In genomic region chr21:25456672-25457071, GRCh38 we compare ENCODE assay signal across 8 cellular contexts.
DNase-seq lines count a peak whose midpoint lies in the region; ATAC-seq and TF ChIP-seq lines count a peak whose summit lies in the region.

No MANE protein-coding gene starts in this region.

- H3K23ac ChIP-seq in H9 (ENCODE audit: insufficient read length, low read depth, low read length), result no peak overlapping the region

- TF ChIP-seq POLR2A in suprapubic skin (IDR thresholded peaks at IDR 0.05), result no peak

- no peak overlapping the region for H4K8ac ChIP-seq in H9 (replicated peaks; ENCODE audit: insufficient read length, low read depth, low read length)

- no peak overlapping the region for H2AFZ ChIP-seq in H9 (ENCODE audit: low read length)

- H3K79me2 ChIP-seq in H9 (ENCODE audit: insufficient read depth, low read length), result no peaks in the 10 kb centered on the region

- peaks cover 42% of the 10 kb centered on the region for H3K4me1 Mint-ChIP-seq in activated T-helper 17 cell treated with anti-CD3 and anti-CD28 coated beads, Interleukin-2, amount 50 U/mL, for 72 hours
- no peaks in the 10 kb centered on the region for H3K4me1 Mint-ChIP-seq in H9

- H3K36me3 Mint-ChIP-seq in activated T-helper 17 cell treated with anti-CD3 and anti-CD28 coated beads, Interleukin-2, amount 50 U/mL, for 72 hours (ENCODE audit: low read depth), result peaks cover 11% of the 10 kb centered on the region
- no peaks in the 10 kb centered on the region; a peak in 1 of 7 replicates for H3K36me3 Mint-ChIP-seq in H9 (ENCODE audit: insufficient read depth in 1 of 3, low read depth in 3 of 3)

- peak overlapping the region; percentile 84 for H3K27ac Mint-ChIP-seq in activated T-helper 17 cell treated with anti-CD3 and anti-CD28 coated beads, Interleukin-2, amount 50 U/mL, for 72 hours
- H3K27ac Mint-ChIP-seq in H9, result no peak overlapping the region

- H3K4me3 Mint-ChIP-seq in activated T-helper 17 cell treated with anti-CD3 and anti-CD28 coated beads, Interleukin-2, amount 50 U/mL, for 72 hours, result peak overlapping the region; percentile 52
- no peak overlapping the region for H3K4me3 Mint-ChIP-seq in H9

- H3K4me1 ChIP-seq in H9 (ENCODE audit: insufficient read depth, low read length) (no peaks in the 10 kb centered on the region), suprapubic skin (peaks cover 8% of the 10 kb centered on the region)

- H3K27me3 ChIP-seq in H9 (ENCODE audit: insufficient read depth, low read length) (no peaks in the 10 kb centered on the region), suprapubic skin (no peaks in the 10 kb centered on the region)

- H4K91ac ChIP-seq in H9 (ENCODE audit: insufficient read length, low read depth, low read length), result no peak overlapping the region

- H3K4me3 ChIP-seq in suprapubic skin, result no peak overlapping the region

- no peak for TF ChIP-seq CTCF in H9 (conservative IDR thresholded peaks at IDR 0.05)
- no peak for TF ChIP-seq CTCF in suprapubic skin (IDR thresholded peaks at IDR 0.05)

- H3T11ph ChIP-seq in H9 (ENCODE audit: low read length), result no peak overlapping the region

- H2BK5ac ChIP-seq in H9 (ENCODE audit: insufficient read length, low read length), result no peak overlapping the region

- no peaks in the 10 kb centered on the region for H3K9me3 Mint-ChIP-seq in activated T-helper 17 cell treated with anti-CD3 and anti-CD28 coated beads, Interleukin-2, amount 50 U/mL, for 72 hours
- H3K9me3 Mint-ChIP-seq in H9, result peaks cover under 1 to 4% of the 10 kb centered on the region in 2 experiments; a peak in 2 of 5 replicates

- no peak overlapping the region for H3K14ac ChIP-seq in H9 (ENCODE audit: insufficient read depth, low read length)

- H3K56ac ChIP-seq in H9 (ENCODE audit: insufficient read length, low read depth, low read length), result no peak overlapping the region

- H3K27ac ChIP-seq in H9 (ENCODE audit: insufficient read length, low read depth, low read length) (no peak overlapping the region), suprapubic skin (no peak overlapping the region)

- no peak overlapping the region for H3K18ac ChIP-seq in H9 (ENCODE audit: insufficient read length, low read depth, low read length)

- no peak overlapping the region for H2BK120ac ChIP-seq in H9 (ENCODE audit: low read depth, low read length, poor library complexity, severe bottlenecking)

- WGBS in H9 (ENCODE audit: extremely low coverage, insufficient read length, low lambda C conversion rate), result no CpG with 5 or more reads among the region's 3 CpGs
- 68% methylated on average over 3 of the region's 3 CpGs for WGBS in suprapubic skin

- H3K4ac ChIP-seq in H9 (ENCODE audit: low read depth, low read length), result no peak overlapping the region

- H3K9me3 ChIP-seq in H9 (ENCODE audit: control insufficient read depth, low read depth, low read length) (no peaks in the 10 kb centered on the region), suprapubic skin (no peaks in the 10 kb centered on the region)

- no peaks in the 10 kb centered on the region for H3K27me3 Mint-ChIP-seq in activated T-helper 17 cell treated with anti-CD3 and anti-CD28 coated beads, Interleukin-2, amount 50 U/mL, for 72 hours
- no peaks in the 10 kb centered on the region; the same call in 1 of the 2 replicates for H3K27me3 Mint-ChIP-seq in H9 (ENCODE audit: low read depth)

- no peak overlapping the region for H4K5ac ChIP-seq in H9 (ENCODE audit: insufficient read length, low read depth, low read length)

- ATAC-seq in GM19025 (IDR thresholded peaks at IDR 0.05; ENCODE audit: low read depth, unreplicated experiment), result peak; percentile 54
- peak; percentile 32 for ATAC-seq in HG03025 (IDR thresholded peaks at IDR 0.05; ENCODE audit: low FRiP score, unreplicated experiment)
- peak; percentile 77 for ATAC-seq in activated T-helper 17 cell treated with anti-CD3 and anti-CD28 coated beads, Interleukin-2, amount 50 U/mL, for 72 hours (replicated peaks)

- TF ChIP-seq EP300 in suprapubic skin (IDR thresholded peaks at IDR 0.05), result no peak

- peak; percentile 46 to 59 for DNase-seq in stimulated activated CD4-positive, alpha-beta T cell treated with anti-CD3 and anti-CD28 coated beads, Interleukin-2, amount 100 ng/mL, for 24 hours
- DNase-seq in H9 (no peak), SK-N-DZ (ENCODE audit: low spot score) (no peak), islet precursor cell (no peak), suprapubic skin (ENCODE audit: low spot score in 2 of 2) (no peak)

- no peak overlapping the region for H2BK15ac ChIP-seq in H9 (ENCODE audit: low read depth, low read length)

- H2BK20ac ChIP-seq in H9 (ENCODE audit: low read depth, low read length, poor library complexity, severe bottlenecking), result no peak overlapping the region

- no peak overlapping the region for H3K9ac ChIP-seq in H9 (ENCODE audit: extremely low read depth, insufficient read length, low read length)

- no peaks in the 10 kb centered on the region for H3K23me2 ChIP-seq in H9 (ENCODE audit: insufficient read length, low read depth, low read length, poor library complexity, severe bottlenecking)

- H2BK12ac ChIP-seq in H9 (ENCODE audit: insufficient read length, low read depth, low read length), result no peak overlapping the region

- H2AK5ac ChIP-seq in H9 (ENCODE audit: insufficient read length, low read length), result no peak overlapping the region

- H3K36me3 ChIP-seq in suprapubic skin, result no peaks in the 10 kb centered on the region

- no peaks in the 10 kb centered on the region for H4K20me1 ChIP-seq in H9 (ENCODE audit: control insufficient read depth, insufficient read depth, insufficient read length)

- H3K79me1 ChIP-seq in H9 (ENCODE audit: insufficient read depth, low read depth, low read length, poor library complexity, severe bottlenecking), result no peaks in the 10 kb centered on the region

- no peak overlapping the region for H3K4me2 ChIP-seq in H9 (ENCODE audit: insufficient read depth, insufficient read length, low read length)

Comparison
In these comparisons a context has a peak if more than half of its experiments do, and no peak if none do; other contexts are left out.
1. DNase-seq: peak in stimulated activated CD4-positive, alpha-beta T cell treated with anti-CD3 and anti-CD28 coated beads, Interleukin-2, amount 100 ng/mL, for 24 hours (2 of 2); none in H9 (single experiment), SK-N-DZ (single experiment), islet precursor cell (single experiment) and suprapubic skin (0 of 2).
2. Peak in every context shown above with its lines, with median percentiles within 50 percentile points of each other: ATAC-seq.